Comparison of ENCODE assay signal across 23 cellular contexts in the genomic region with DNA sequence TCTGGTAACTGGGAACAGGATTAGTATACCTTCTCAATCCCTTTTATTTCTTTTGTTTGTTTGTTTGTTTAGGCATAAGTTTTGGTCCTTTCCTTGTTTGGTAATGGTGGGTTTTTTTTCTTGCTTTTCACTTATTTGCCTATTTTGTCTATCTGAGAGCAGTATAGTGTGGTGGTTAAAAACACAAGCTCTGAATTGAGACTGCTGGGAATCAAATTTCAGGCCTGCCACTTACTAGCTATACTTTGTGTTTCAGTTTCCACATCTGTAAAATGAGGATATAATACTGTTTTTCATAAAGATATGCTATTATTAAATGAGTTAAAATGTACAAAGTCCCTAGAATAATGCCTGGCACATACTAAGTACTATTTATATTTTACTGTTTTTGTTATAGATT.
DNase-seq lines count a peak whose midpoint lies in the region; ATAC-seq and TF ChIP-seq lines count a peak whose summit lies in the region.
"Had no signal": no experiment of that assay in that cellular context is flagged by ENCODE, and none has a peak within 500 bp of the region (broad histone marks: within the 10 kb centered on the region; RNA-seq: fewer than 3 reads in every experiment).

No MANE protein-coding gene starts in this region.

- DNase-seq in LoVo (ENCODE audit: low spot score) (no peak), AG08396 (ENCODE audit: low spot score) (no peak), foreskin melanocyte (no peak)
- DNase-seq: activated CD4-positive, alpha-beta T cell treated with anti-CD3 and anti-CD28 coated beads, Interleukin-2, amount 50 U/mL, for 1 hour; activated CD8-positive, alpha-beta memory T cell treated with anti-CD3 and anti-CD28 coated beads, Interleukin-2, amount 50 U/mL, for 48 hours; activated naive CD8-positive, alpha-beta T cell treated with anti-CD3 and anti-CD28 coated beads, Interleukin-2, amount 50 U/mL, for 24 hours; colonic mucosa; endodermal cell; glutamatergic neuron; left cardiac atrium; mesenchymal stem cell; naive B cell; NCI-H1930; NCI-H226; right lobe of liver; SJCRH30; substantia nigra had no signal

- no peak for TF ChIP-seq POLR2A in GM18505 (IDR thresholded peaks at IDR 0.05; ENCODE audit: borderline replicate concordance, extremely low read depth, insufficient read depth, insufficient read length)

- peak; percentile 73 for ATAC-seq in GM18505 (IDR thresholded peaks at IDR 0.05; ENCODE audit: unreplicated experiment)
- ATAC-seq in GM21390 (IDR thresholded peaks at IDR 0.05; ENCODE audit: unreplicated experiment): peak; percentile 78
- peak; percentile 68 for ATAC-seq in HG02852 (IDR thresholded peaks at IDR 0.05; ENCODE audit: unreplicated experiment)
- peak; percentile 43 for ATAC-seq in HG03565 (IDR thresholded peaks at IDR 0.05; ENCODE audit: unreplicated experiment)
- no peak for ATAC-seq in HG03039 (IDR thresholded peaks at IDR 0.05; ENCODE audit: unreplicated experiment)
- ATAC-seq: activated naive CD8-positive, alpha-beta T cell treated with anti-CD3 and anti-CD28 coated beads, Interleukin-2, amount 50 U/mL, for 24 hours; left cardiac atrium; Panc1; right lobe of liver had no signal
